Comparison of ENCODE assay signal across 1 cellular context in the genomic region with DNA sequence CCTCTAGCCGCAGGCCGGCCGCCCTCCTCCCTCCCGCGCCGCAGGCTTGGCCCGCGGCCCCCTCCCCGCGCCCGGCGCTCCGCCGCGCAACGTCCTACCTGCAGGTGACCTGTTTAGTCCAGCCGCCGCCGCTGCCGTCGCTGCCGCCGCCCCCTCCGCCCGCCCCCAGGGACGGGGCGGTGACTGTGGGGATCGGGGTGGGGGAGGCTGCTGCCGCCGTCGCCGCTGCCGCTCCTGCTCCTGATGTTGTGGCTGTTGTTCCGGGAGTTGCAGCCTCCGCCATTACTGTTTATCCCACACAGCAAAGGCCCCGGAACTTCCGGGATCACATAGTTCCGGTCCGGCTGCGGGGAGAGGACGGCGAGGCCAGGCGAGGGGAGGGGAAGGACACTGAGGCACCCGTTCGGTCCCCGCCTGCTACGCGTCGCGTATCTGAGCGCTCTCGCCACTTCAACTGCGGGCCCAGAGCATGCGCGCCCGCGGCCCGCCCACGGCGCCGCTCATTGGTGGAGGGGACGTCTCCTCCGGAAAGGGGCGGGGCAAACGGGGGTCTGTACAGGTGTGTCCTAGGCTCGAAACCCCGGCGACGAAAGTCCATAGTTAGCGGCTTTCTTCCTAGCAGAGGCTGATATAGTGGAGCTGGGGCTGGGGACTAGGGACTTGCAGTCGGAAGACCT.
TF ChIP-seq lines count a peak whose summit lies in the region.

A gene with protein sequence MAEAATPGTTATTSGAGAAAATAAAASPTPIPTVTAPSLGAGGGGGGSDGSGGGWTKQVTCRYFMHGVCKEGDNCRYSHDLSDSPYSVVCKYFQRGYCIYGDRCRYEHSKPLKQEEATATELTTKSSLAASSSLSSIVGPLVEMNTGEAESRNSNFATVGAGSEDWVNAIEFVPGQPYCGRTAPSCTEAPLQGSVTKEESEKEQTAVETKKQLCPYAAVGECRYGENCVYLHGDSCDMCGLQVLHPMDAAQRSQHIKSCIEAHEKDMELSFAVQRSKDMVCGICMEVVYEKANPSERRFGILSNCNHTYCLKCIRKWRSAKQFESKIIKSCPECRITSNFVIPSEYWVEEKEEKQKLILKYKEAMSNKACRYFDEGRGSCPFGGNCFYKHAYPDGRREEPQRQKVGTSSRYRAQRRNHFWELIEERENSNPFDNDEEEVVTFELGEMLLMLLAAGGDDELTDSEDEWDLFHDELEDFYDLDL (minus strand): TSS at position 444 of the 677 bp plus-strand sequence. CDS start 161 bp downstream, at position 283.

TF ChIP-seq in HepG2, 621 proteins besides CTCF, POLR2A, EP300 and RAD21 (continued from another document and continues in another):
- TF ChIP-seq, protein P1, sequence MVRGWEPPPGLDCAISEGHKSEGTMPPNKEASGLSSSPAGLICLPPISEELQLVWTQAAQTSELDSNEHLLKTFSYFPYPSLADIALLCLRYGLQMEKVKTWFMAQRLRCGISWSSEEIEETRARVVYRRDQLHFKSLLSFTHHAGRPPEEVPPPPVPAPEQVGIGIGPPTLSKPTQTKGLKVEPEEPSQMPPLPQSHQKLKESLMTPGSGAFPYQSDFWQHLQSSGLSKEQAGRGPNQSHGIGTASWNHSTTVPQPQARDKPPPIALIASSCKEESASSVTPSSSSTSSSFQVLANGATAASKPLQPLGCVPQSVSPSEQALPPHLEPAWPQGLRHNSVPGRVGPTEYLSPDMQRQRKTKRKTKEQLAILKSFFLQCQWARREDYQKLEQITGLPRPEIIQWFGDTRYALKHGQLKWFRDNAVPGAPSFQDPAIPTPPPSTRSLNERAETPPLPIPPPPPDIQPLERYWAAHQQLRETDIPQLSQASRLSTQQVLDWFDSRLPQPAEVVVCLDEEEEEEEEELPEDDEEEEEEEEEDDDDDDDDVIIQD (CRISPR knock-in tag; IDR thresholded peaks at IDR 0.05; ENCODE audit: low read depth), result peak; percentile 74
- no peak for TF ChIP-seq SP1 (IDR thresholded peaks at IDR 0.05)
- TF ChIP-seq SP1 (CRISPR knock-in tag; IDR thresholded peaks at IDR 0.05), result peak; percentile 89
- peak; percentile 60 for TF ChIP-seq ZNF605 (CRISPR knock-in tag; IDR thresholded peaks at IDR 0.05)
- TF ChIP-seq ZNF430 (CRISPR knock-in tag; IDR thresholded peaks at IDR 0.05), result peak; percentile 77
- peak; percentile 43; the same call in 1 of the 2 replicates for TF ChIP-seq KLF9 (CRISPR knock-in tag; IDR thresholded peaks at IDR 0.05; ENCODE audit: low read depth)
- peak; percentile 94 for TF ChIP-seq YY1 (IDR thresholded peaks at IDR 0.05; ENCODE audit: insufficient read depth, insufficient replicate concordance, low read depth, low read length)
- peak; percentile 82 for TF ChIP-seq NFYC (CRISPR knock-in tag; IDR thresholded peaks at IDR 0.05)
- TF ChIP-seq ZNF263 (CRISPR knock-in tag; IDR thresholded peaks at IDR 0.05), result peak; percentile 70; the same call in 1 of the 2 replicates
- TF ChIP-seq PHF21A (CRISPR knock-in tag; IDR thresholded peaks at IDR 0.05), result peak; percentile 71; the same call in 1 of the 2 replicates
- TF ChIP-seq, protein P2, sequence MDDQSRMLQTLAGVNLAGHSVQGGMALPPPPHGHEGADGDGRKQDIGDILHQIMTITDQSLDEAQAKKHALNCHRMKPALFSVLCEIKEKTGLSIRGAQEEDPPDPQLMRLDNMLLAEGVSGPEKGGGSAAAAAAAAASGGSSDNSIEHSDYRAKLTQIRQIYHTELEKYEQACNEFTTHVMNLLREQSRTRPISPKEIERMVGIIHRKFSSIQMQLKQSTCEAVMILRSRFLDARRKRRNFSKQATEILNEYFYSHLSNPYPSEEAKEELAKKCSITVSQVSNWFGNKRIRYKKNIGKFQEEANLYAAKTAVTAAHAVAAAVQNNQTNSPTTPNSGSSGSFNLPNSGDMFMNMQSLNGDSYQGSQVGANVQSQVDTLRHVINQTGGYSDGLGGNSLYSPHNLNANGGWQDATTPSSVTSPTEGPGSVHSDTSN (CRISPR knock-in tag; IDR thresholded peaks at IDR 0.05; ENCODE audit: borderline replicate concordance), result no peak
- TF ChIP-seq, protein P3, sequence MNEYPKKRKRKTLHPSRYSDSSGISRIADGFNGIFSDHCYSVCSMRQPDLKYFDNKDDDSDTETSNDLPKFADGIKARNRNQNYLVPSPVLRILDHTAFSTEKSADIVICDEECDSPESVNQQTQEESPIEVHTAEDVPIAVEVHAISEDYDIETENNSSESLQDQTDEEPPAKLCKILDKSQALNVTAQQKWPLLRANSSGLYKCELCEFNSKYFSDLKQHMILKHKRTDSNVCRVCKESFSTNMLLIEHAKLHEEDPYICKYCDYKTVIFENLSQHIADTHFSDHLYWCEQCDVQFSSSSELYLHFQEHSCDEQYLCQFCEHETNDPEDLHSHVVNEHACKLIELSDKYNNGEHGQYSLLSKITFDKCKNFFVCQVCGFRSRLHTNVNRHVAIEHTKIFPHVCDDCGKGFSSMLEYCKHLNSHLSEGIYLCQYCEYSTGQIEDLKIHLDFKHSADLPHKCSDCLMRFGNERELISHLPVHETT (CRISPR knock-in tag; conservative IDR thresholded peaks at IDR 0.05), result peak; percentile 81
- TF ChIP-seq, protein P4, sequence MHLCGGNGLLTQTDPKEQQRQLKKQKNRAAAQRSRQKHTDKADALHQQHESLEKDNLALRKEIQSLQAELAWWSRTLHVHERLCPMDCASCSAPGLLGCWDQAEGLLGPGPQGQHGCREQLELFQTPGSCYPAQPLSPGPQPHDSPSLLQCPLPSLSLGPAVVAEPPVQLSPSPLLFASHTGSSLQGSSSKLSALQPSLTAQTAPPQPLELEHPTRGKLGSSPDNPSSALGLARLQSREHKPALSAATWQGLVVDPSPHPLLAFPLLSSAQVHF (CRISPR knock-in tag; IDR thresholded peaks at IDR 0.05), result 0 out of 2 replicates have a peak, but pooled peaks have one; percentile 30
- no peak for TF ChIP-seq SMAD9 (CRISPR knock-in tag; IDR thresholded peaks at IDR 0.05)
- TF ChIP-seq, protein P5, sequence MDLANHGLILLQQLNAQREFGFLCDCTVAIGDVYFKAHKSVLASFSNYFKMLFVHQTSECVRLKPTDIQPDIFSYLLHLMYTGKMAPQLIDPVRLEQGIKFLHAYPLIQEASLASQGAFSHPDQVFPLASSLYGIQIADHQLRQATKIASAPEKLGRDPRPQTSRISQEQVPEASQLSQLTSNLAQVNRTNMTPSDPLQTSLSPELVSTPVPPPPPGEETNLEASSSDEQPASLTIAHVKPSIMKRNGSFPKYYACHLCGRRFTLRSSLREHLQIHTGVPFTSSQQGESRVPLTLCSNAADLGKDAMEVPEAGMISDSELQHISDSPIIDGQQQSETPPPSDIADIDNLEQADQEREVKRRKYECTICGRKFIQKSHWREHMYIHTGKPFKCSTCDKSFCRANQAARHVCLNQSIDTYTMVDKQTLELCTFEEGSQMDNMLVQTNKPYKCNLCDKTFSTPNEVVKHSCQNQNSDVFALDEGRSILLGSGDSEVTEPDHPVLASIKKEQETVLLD (CRISPR knock-in tag; IDR thresholded peaks at IDR 0.05; ENCODE audit: low read depth), result peak; percentile 88
- TF ChIP-seq RBFOX2 (IDR thresholded peaks at IDR 0.05; ENCODE audit: low read depth, low read length), result peak; percentile 87
- TF ChIP-seq, protein P6, sequence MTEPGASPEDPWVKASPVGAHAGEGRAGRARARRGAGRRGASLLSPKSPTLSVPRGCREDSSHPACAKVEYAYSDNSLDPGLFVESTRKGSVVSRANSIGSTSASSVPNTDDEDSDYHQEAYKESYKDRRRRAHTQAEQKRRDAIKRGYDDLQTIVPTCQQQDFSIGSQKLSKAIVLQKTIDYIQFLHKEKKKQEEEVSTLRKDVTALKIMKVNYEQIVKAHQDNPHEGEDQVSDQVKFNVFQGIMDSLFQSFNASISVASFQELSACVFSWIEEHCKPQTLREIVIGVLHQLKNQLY (CRISPR knock-in tag; IDR thresholded peaks at IDR 0.05), result peak; percentile 42; the same call in 1 of the 2 replicates
- TF ChIP-seq, protein P7, sequence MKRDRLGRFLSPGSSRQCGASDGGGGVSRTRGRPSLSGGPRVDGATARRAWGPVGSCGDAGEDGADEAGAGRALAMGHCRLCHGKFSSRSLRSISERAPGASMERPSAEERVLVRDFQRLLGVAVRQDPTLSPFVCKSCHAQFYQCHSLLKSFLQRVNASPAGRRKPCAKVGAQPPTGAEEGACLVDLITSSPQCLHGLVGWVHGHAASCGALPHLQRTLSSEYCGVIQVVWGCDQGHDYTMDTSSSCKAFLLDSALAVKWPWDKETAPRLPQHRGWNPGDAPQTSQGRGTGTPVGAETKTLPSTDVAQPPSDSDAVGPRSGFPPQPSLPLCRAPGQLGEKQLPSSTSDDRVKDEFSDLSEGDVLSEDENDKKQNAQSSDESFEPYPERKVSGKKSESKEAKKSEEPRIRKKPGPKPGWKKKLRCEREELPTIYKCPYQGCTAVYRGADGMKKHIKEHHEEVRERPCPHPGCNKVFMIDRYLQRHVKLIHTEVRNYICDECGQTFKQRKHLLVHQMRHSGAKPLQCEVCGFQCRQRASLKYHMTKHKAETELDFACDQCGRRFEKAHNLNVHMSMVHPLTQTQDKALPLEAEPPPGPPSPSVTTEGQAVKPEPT (CRISPR knock-in tag; IDR thresholded peaks at IDR 0.05; ENCODE audit: low read depth), result peak; percentile 38; the same call in 1 of the 2 replicates
- 0 out of 2 replicates have a peak, but pooled peaks have one; percentile 30 for TF ChIP-seq REL (CRISPR knock-in tag; conservative IDR thresholded peaks at IDR 0.05)
- TF ChIP-seq CREM (IDR thresholded peaks at IDR 0.05), result peak; percentile 25; the same call in 1 of the 2 replicates
- TF ChIP-seq CREM (CRISPR knock-in tag; IDR thresholded peaks at IDR 0.05), result no peak
- TF ChIP-seq FOXP1 (IDR thresholded peaks at IDR 0.05), result no peak
- TF ChIP-seq FOXP1 (CRISPR knock-in tag; IDR thresholded peaks at IDR 0.05), result peak; percentile 67
- TF ChIP-seq, protein P8, sequence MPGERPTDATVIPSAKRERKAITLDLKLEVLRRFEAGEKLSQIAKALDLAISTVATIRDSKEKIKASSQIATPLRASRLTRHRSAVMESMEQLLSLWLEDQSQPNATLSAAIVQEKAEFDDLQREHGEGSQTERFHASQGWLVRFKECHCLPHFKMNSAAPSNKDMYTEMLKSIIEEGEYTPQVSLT (CRISPR knock-in tag; IDR thresholded peaks at IDR 0.05; ENCODE audit: borderline replicate concordance, low read depth), result no peak
- TF ChIP-seq GATAD1 (CRISPR knock-in tag; IDR thresholded peaks at IDR 0.05), result peak; percentile 90
- no peak for TF ChIP-seq SOX13 (IDR thresholded peaks at IDR 0.05)
- TF ChIP-seq SOX13 (CRISPR knock-in tag; conservative IDR thresholded peaks at IDR 0.05 in 1 of 2, IDR thresholded peaks at IDR 0.05 in 1 of 2), result no peak
- peak; percentile 68 for TF ChIP-seq ZNF441 (CRISPR knock-in tag; IDR thresholded peaks at IDR 0.05; ENCODE audit: borderline replicate concordance)
- peak; percentile 92; the same call in 1 of the 2 replicates for TF ChIP-seq ZNF317 (CRISPR knock-in tag; IDR thresholded peaks at IDR 0.05)
- TF ChIP-seq BORCS8-MEF2B (CRISPR knock-in tag; IDR thresholded peaks at IDR 0.05), result peak; percentile 24; the same call in 1 of the 2 replicates
- TF ChIP-seq ZBTB21 (CRISPR knock-in tag; IDR thresholded peaks at IDR 0.05), result no peak
- peak; percentile 80; the same call in 1 of the 2 replicates for TF ChIP-seq ZC3H13 (CRISPR knock-in tag; IDR thresholded peaks at IDR 0.05)
- TF ChIP-seq, protein P9, sequence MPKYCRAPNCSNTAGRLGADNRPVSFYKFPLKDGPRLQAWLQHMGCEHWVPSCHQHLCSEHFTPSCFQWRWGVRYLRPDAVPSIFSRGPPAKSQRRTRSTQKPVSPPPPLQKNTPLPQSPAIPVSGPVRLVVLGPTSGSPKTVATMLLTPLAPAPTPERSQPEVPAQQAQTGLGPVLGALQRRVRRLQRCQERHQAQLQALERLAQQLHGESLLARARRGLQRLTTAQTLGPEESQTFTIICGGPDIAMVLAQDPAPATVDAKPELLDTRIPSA (CRISPR knock-in tag; IDR thresholded peaks at IDR 0.05; ENCODE audit: borderline replicate concordance), result peak; percentile 45; the same call in 1 of the 2 replicates
- no peak for TF ChIP-seq ZNF720 (CRISPR knock-in tag; IDR thresholded peaks at IDR 0.05)
- TF ChIP-seq, protein P10, sequence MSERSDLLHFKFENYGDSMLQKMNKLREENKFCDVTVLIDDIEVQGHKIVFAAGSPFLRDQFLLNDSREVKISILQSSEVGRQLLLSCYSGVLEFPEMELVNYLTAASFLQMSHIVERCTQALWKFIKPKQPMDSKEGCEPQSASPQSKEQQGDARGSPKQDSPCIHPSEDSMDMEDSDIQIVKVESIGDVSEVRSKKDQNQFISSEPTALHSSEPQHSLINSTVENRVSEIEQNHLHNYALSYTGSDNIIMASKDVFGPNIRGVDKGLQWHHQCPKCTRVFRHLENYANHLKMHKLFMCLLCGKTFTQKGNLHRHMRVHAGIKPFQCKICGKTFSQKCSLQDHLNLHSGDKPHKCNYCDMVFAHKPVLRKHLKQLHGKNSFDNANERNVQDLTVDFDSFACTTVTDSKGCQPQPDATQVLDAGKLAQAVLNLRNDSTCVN (CRISPR knock-in tag; IDR thresholded peaks at IDR 0.05; ENCODE audit: borderline replicate concordance), result no peak
- TF ChIP-seq, protein P11, sequence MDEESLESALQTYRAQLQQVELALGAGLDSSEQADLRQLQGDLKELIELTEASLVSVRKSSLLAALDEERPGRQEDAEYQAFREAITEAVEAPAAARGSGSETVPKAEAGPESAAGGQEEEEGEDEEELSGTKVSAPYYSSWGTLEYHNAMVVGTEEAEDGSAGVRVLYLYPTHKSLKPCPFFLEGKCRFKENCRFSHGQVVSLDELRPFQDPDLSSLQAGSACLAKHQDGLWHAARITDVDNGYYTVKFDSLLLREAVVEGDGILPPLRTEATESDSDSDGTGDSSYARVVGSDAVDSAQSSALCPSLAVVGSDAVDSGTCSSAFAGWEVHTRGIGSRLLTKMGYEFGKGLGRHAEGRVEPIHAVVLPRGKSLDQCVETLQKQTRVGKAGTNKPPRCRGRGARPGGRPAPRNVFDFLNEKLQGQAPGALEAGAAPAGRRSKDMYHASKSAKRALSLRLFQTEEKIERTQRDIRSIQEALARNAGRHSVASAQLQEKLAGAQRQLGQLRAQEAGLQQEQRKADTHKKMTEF (CRISPR knock-in tag; IDR thresholded peaks at IDR 0.05), result peak; percentile 84
- TF ChIP-seq PTBP1 (IDR thresholded peaks at IDR 0.05; ENCODE audit: low read depth, low read length, poor library complexity, severe bottlenecking), result no peak
- TF ChIP-seq ATF1 (CRISPR knock-in tag; IDR thresholded peaks at IDR 0.05), result 0 out of 2 replicates have a peak, but pooled peaks have one; percentile 30
- peak; percentile 60; the same call in 1 of the 2 replicates for TF ChIP-seq MEF2D (CRISPR knock-in tag; IDR thresholded peaks at IDR 0.05)
